ENCODE assay signal across 12 cellular contexts in genomic region chr7:26843696-26844095, GRCh38. TPM values are rescaled to one million over a fixed set of nuclear protein-coding genes. Genes with fewer than 3 reads are reported as not detected.
A peak's percentile ranks its signal among the peaks of the same experiment; 100 is the strongest.
DNase-seq lines count a peak whose midpoint lies in the region; ATAC-seq and TF ChIP-seq lines count a peak whose summit lies in the region.
"Had no signal": no experiment of that assay in that cellular context is flagged by ENCODE, and none has a peak within 500 bp of the region (broad histone marks: within the 10 kb centered on the region; RNA-seq: fewer than 3 reads in every experiment).

No MANE protein-coding gene starts in this region.

- no peak overlapping the region for H3K27ac Mint-ChIP-seq in activated T-helper 1 cell treated with anti-CD3 and anti-CD28 coated beads, Interleukin-12 subunit alpha, Interleukin-12 subunit beta, Interleukin-2, Interleukin-4 antibody, amounts not matched to agents 30 ng/mL and 10 ng/mL and 1 ng/mL, durations not matched to agents 14 hours and 24 hours and 36 hours
- no peak overlapping the region for H3K27ac Mint-ChIP-seq in WTC11
- H3K27ac Mint-ChIP-seq: activated naive CD8-positive, alpha-beta T cell treated with anti-CD3 and anti-CD28 coated beads, Interleukin-2, amount 10 ng/mL, durations not matched to agents 7 days and 5 days had no signal

- POLR2A ChIA-PET in WTC11 (lab: Charles Lee), result no interaction called here

- CTCF ChIA-PET in WTC11 (lab: Charles Lee), result interaction anchor here (0.6 to 1.0 kb wide), 3 partner anchors 11 to 317 kb away, joined by 3 to 4 read pairs (median 3); no protein-coding TSS in a partner anchor

- ATAC-seq in psoas muscle (no peak), WTC11 (no peak)

- intact Hi-C loops in psoas muscle (cut with DNase I), result loop anchor here in 1 of 2 donors (10.0 kb wide), 1 partner anchor 969 kb away; no protein-coding TSS in a partner anchor
- intact Hi-C loops in activated T-helper 1 cell treated with anti-CD3 and anti-CD28 coated beads, Interleukin-12 subunit alpha, Interleukin-12 subunit beta, Interleukin-2, Interleukin-4 antibody, amounts not matched to agents 30 ng/mL and 10 ng/mL and 1 ng/mL, durations not matched to agents 14 hours and 24 hours and 36 hours (cut with micrococcal nuclease), result no loop called here

- H3K36me3 Mint-ChIP-seq in activated T-helper 1 cell treated with anti-CD3 and anti-CD28 coated beads, Interleukin-12 subunit alpha, Interleukin-12 subunit beta, Interleukin-2, Interleukin-4 antibody, amounts not matched to agents 30 ng/mL and 10 ng/mL and 1 ng/mL, durations not matched to agents 14 hours and 24 hours and 36 hours (ENCODE audit: low read depth), result peaks cover 1% of the 10 kb centered on the region
- no peaks in the 10 kb centered on the region for H3K36me3 Mint-ChIP-seq in WTC11

- H3K4me1 Mint-ChIP-seq in activated T-helper 1 cell treated with anti-CD3 and anti-CD28 coated beads, Interleukin-12 subunit alpha, Interleukin-12 subunit beta, Interleukin-2, Interleukin-4 antibody, amounts not matched to agents 30 ng/mL and 10 ng/mL and 1 ng/mL, durations not matched to agents 14 hours and 24 hours and 36 hours (ENCODE audit: low read depth), result no peaks in the 10 kb centered on the region
- no peaks in the 10 kb centered on the region for H3K4me1 Mint-ChIP-seq in WTC11

- DNase-seq in GM03348 (ENCODE audit: low spot score) (peak; percentile 3), LNCaP clone FGC (ENCODE audit: low read depth) (no peak), amniotic epithelial cell (ENCODE audit: low read depth) (peak; percentile 22), kidney tubule cell (ENCODE audit: low spot score) (peak; percentile 30), psoas muscle (no peak), WTC11 (ENCODE audit: low spot score) (no peak)
- no peak for DNase-seq in activated T-helper 1 cell treated with anti-CD3 and anti-CD28 coated beads, Interleukin-12 subunit alpha, Interleukin-12 subunit beta, Interleukin-2, Interleukin-4 antibody, amounts not matched to agents 30 ng/mL and 10 ng/mL and 1 ng/mL, durations not matched to agents 14 hours and 24 hours and 36 hours (ENCODE audit: low spot score)
- DNase-seq in stimulated activated CD4-positive, alpha-beta T cell treated with anti-CD3 and anti-CD28 coated beads, Interleukin-4, amount 100 ng/mL, for 1 hour, result no peak
- DNase-seq: activated naive CD8-positive, alpha-beta T cell treated with anti-CD3 and anti-CD28 coated beads, Interleukin-2, amount 10 ng/mL, durations not matched to agents 7 days and 5 days; NCI-H1436; stimulated activated CD4-positive, alpha-beta T cell treated with anti-CD3 and anti-CD28 coated beads, Interleukin-1b, Interleukin-23, amount 100 ng/mL, for 48 hours had no signal

- no peaks in the 10 kb centered on the region for H3K27me3 ChIP-seq in psoas muscle (ENCODE audit: insufficient read depth in 3 of 3, low read length in 2 of 3)
- H3K27me3 ChIP-seq: SJCRH30 had no signal

- H3K9me3 Mint-ChIP-seq in activated T-helper 1 cell treated with anti-CD3 and anti-CD28 coated beads, Interleukin-12 subunit alpha, Interleukin-12 subunit beta, Interleukin-2, Interleukin-4 antibody, amounts not matched to agents 30 ng/mL and 10 ng/mL and 1 ng/mL, durations not matched to agents 14 hours and 24 hours and 36 hours, result no peaks in the 10 kb centered on the region
- H3K9me3 Mint-ChIP-seq in WTC11, result no peaks in the 10 kb centered on the region
- H3K9me3 Mint-ChIP-seq: activated naive CD8-positive, alpha-beta T cell treated with anti-CD3 and anti-CD28 coated beads, Interleukin-2, amount 10 ng/mL, durations not matched to agents 7 days and 5 days had no signal

- peaks cover 0 to 7% of the 10 kb centered on the region in 2 donors for H3K36me3 ChIP-seq in psoas muscle (ENCODE audit: insufficient read depth in 1 of 2, low read depth in 1 of 2)

- WGBS in psoas muscle, 3 donors, result 72 to 78% (median 76%) methylated on average over 4 of the region's 4 CpGs

- TF ChIP-seq CTCF in LNCaP clone FGC (IDR thresholded peaks at IDR 0.05; ENCODE audit: control insufficient read depth, extremely low read depth, insufficient read depth), result peak; percentile 29
- no peak for TF ChIP-seq CTCF in psoas muscle (IDR thresholded peaks at IDR 0.05)
- TF ChIP-seq CTCF in WTC11 (IDR thresholded peaks at IDR 0.05), result no peak

- no peak overlapping the region for H3K27ac ChIP-seq in psoas muscle
- H3K27ac ChIP-seq: SJCRH30 had no signal

- H3K9me3 ChIP-seq in psoas muscle, result no peaks in the 10 kb centered on the region
- H3K9me3 ChIP-seq: SJCRH30 had no signal

- H3K4me3 Mint-ChIP-seq in activated T-helper 1 cell treated with anti-CD3 and anti-CD28 coated beads, Interleukin-12 subunit alpha, Interleukin-12 subunit beta, Interleukin-2, Interleukin-4 antibody, amounts not matched to agents 30 ng/mL and 10 ng/mL and 1 ng/mL, durations not matched to agents 14 hours and 24 hours and 36 hours, result no peak overlapping the region
- H3K4me3 Mint-ChIP-seq in WTC11, result no peak overlapping the region
- H3K4me3 Mint-ChIP-seq: activated naive CD8-positive, alpha-beta T cell treated with anti-CD3 and anti-CD28 coated beads, Interleukin-2, amount 10 ng/mL, durations not matched to agents 7 days and 5 days had no signal

- H3K4me1 ChIP-seq in psoas muscle, result no peaks in the 10 kb centered on the region
- H3K4me1 ChIP-seq: SJCRH30 had no signal

- peaks cover 2% of the 10 kb centered on the region for H3K27me3 Mint-ChIP-seq in activated T-helper 1 cell treated with anti-CD3 and anti-CD28 coated beads, Interleukin-12 subunit alpha, Interleukin-12 subunit beta, Interleukin-2, Interleukin-4 antibody, amounts not matched to agents 30 ng/mL and 10 ng/mL and 1 ng/mL, durations not matched to agents 14 hours and 24 hours and 36 hours (ENCODE audit: insufficient read depth)
- H3K27me3 Mint-ChIP-seq in WTC11 (ENCODE audit: low read depth), result no peaks in the 10 kb centered on the region; the same call in 1 of the 2 replicates
- H3K27me3 Mint-ChIP-seq: activated naive CD8-positive, alpha-beta T cell treated with anti-CD3 and anti-CD28 coated beads, Interleukin-2, amount 10 ng/mL, durations not matched to agents 7 days and 5 days had no signal

- H3K4me3 ChIP-seq in LNCaP clone FGC (ENCODE audit: low read depth, low read length), result no peak overlapping the region
- H3K4me3 ChIP-seq in psoas muscle, result no peak overlapping the region
- H3K4me3 ChIP-seq: SJCRH30 had no signal

TF ChIP-seq in WTC11, 78 proteins besides CTCF, POLR2A, EP300 and RAD21 (continues in another document):
- no peak for TF ChIP-seq RORB (CRISPR knock-in tag; IDR thresholded peaks at IDR 0.05)
- no peak for TF ChIP-seq STAT6 (CRISPR knock-in tag; conservative IDR thresholded peaks at IDR 0.05; ENCODE audit: low read depth)
- TF ChIP-seq TEAD4 (CRISPR knock-in tag; IDR thresholded peaks at IDR 0.05), result no peak
- no peak for TF ChIP-seq SOX15 (CRISPR knock-in tag; IDR thresholded peaks at IDR 0.05)
- no peak for TF ChIP-seq ZNF416 (CRISPR knock-in tag; IDR thresholded peaks at IDR 0.05)

RNA-seq across cellular contexts. Expression of gene SKAP2, which starts 20.7 kb away (rescaled TPM):
- total RNA-seq in psoas muscle (10 to 100 TPM in 2 of 4 donors, 1 to 10 TPM in 2; 8.2 to 19.4 (median 10.5) TPM), WTC11 (2021) (2.5 to 4.0 TPM (median 2.8 TPM) in 3 replicates)
- 1 to 10 TPM; 3.2 to 9.5 (median 5.6) TPM for polyA plus RNA-seq in psoas muscle
- 3.2 and 3.3 TPM in 2 replicates for total RNA-seq in activated T-helper 1 cell treated with anti-CD3 and anti-CD28 coated beads, Interleukin-12 subunit alpha, Interleukin-12 subunit beta, Interleukin-2, Interleukin-4 antibody, amounts not matched to agents 30 ng/mL and 10 ng/mL and 1 ng/mL, durations not matched to agents 14 hours and 24 hours and 36 hours

Comparison
In these comparisons a context has a peak if more than half of its experiments do, and no peak if none do; other contexts are left out.
1. DNase-seq: peak in GM03348 (single experiment), amniotic epithelial cell (single experiment) and kidney tubule cell (single experiment); none in LNCaP clone FGC (single experiment), psoas muscle (0 of 2), activated T-helper 1 cell treated with anti-CD3 and anti-CD28 coated beads, Interleukin-12 subunit alpha, Interleukin-12 subunit beta, Interleukin-2, Interleukin-4 antibody, amounts not matched to agents 30 ng/mL and 10 ng/mL and 1 ng/mL, durations not matched to agents 14 hours and 24 hours and 36 hours (single experiment), WTC11 (single experiment) and stimulated activated CD4-positive, alpha-beta T cell treated with anti-CD3 and anti-CD28 coated beads, Interleukin-4, amount 100 ng/mL, for 1 hour (single experiment).